31 cellular contexts compared by ENCODE assay signal in genomic region chr10:44851413-44851812, GRCh38. TPM values are rescaled to one million over a fixed set of nuclear protein-coding genes. Genes with fewer than 3 reads are reported as not detected.
"Had no signal": no experiment of that assay in that cellular context is flagged by ENCODE, and none has a peak within 500 bp of the region (broad histone marks: within the 10 kb centered on the region; RNA-seq: fewer than 3 reads in every experiment).

No MANE protein-coding gene starts in this region.

- H3K4me3 ChIP-seq: left ventricle myocardium inferior, lung, mucosa of descending colon, right atrium auricular region, right lobe of liver, smooth muscle cell, suprapubic skin, thoracic aorta, tibial artery, uterus had no signal

- H3K27ac ChIP-seq: left ventricle myocardium inferior, neutrophil, right atrium auricular region, right lobe of liver, suprapubic skin, thoracic aorta, tibial artery, uterus had no signal

- DNase-seq: hypothalamus; immature natural killer cell; left ventricle myocardium inferior; midbrain; mucosa of descending colon; naive thymus-derived CD4-positive, alpha-beta T cell; occipital lobe; stimulated activated CD4-positive, alpha-beta T cell treated with anti-CD3 and anti-CD28 coated beads, Interleukin-4, amount 100 ng/mL, for 24 hours; stimulated activated naive CD4-positive, alpha-beta T cell; tibial artery; trophoblast cell; uterus had no signal

- H3K9me3 ChIP-seq: mucosa of descending colon, neutrophil, right atrium auricular region, right lobe of liver, suprapubic skin, tibial artery, uterus had no signal

- H3K27me3 Mint-ChIP-seq: stimulated activated naive CD8-positive, alpha-beta T cell treated with anti-CD3 and anti-CD28 coated beads, Interleukin-15, Interleukin-2, amounts not matched to agents 100 ng/mL and 50 ng/mL, for 24 hours had no signal

- H3K27ac Mint-ChIP-seq: immature natural killer cell; memory B cell; natural killer cell treated with Interleukin-12 subunit alpha and Interleukin-12 subunit beta and Interleukin-15 and Interleukin-18, amount 100 ng/mL, for 72 hours; progenitor cell of endocrine pancreas; stimulated activated effector memory CD8-positive, alpha-beta T cell treated with anti-CD3 and anti-CD28 coated beads, Interleukin-12 subunit alpha, Interleukin-12 subunit beta, amount 100 ng/mL, for 72 hours; stimulated activated naive CD8-positive, alpha-beta T cell treated with anti-CD3 and anti-CD28 coated beads, Interleukin-15, Interleukin-2, amounts not matched to agents 100 ng/mL and 50 ng/mL, for 24 hours had no signal

- H3K36me3 Mint-ChIP-seq: immature natural killer cell; memory B cell; naive thymus-derived CD4-positive, alpha-beta T cell; natural killer cell treated with Interleukin-12 subunit alpha and Interleukin-12 subunit beta and Interleukin-15 and Interleukin-18, amount 100 ng/mL, for 72 hours; stimulated activated effector memory CD8-positive, alpha-beta T cell treated with anti-CD3 and anti-CD28 coated beads, Interleukin-12 subunit alpha, Interleukin-12 subunit beta, amount 100 ng/mL, for 72 hours had no signal

- H3K36me3 ChIP-seq: left ventricle myocardium inferior, neutrophil, right atrium auricular region, right lobe of liver, suprapubic skin, thoracic aorta, tibial artery, uterus had no signal

- H3K4me1 Mint-ChIP-seq: immature natural killer cell; memory B cell; naive thymus-derived CD4-positive, alpha-beta T cell; stimulated activated effector memory CD8-positive, alpha-beta T cell treated with anti-CD3 and anti-CD28 coated beads, Interleukin-12 subunit alpha, Interleukin-12 subunit beta, amount 100 ng/mL, for 72 hours had no signal

- H3K4me1 ChIP-seq: left ventricle myocardium inferior, right atrium auricular region, right lobe of liver, suprapubic skin, tibial artery, uterus had no signal

- H3K9me3 Mint-ChIP-seq: immature natural killer cell; natural killer cell treated with Interleukin-12 subunit alpha and Interleukin-12 subunit beta and Interleukin-15 and Interleukin-18, amount 100 ng/mL, for 72 hours; stimulated activated effector memory CD8-positive, alpha-beta T cell treated with anti-CD3 and anti-CD28 coated beads, Interleukin-12 subunit alpha, Interleukin-12 subunit beta, amount 100 ng/mL, for 72 hours; stimulated activated naive CD8-positive, alpha-beta T cell treated with anti-CD3 and anti-CD28 coated beads, Interleukin-15, Interleukin-2, amounts not matched to agents 100 ng/mL and 50 ng/mL, for 24 hours had no signal

- H3K4me3 Mint-ChIP-seq: immature natural killer cell; memory B cell; naive thymus-derived CD4-positive, alpha-beta T cell; natural killer cell treated with Interleukin-12 subunit alpha and Interleukin-12 subunit beta and Interleukin-15 and Interleukin-18, amount 100 ng/mL, for 72 hours; stimulated activated effector memory CD8-positive, alpha-beta T cell treated with anti-CD3 and anti-CD28 coated beads, Interleukin-12 subunit alpha, Interleukin-12 subunit beta, amount 100 ng/mL, for 72 hours; stimulated activated naive CD8-positive, alpha-beta T cell treated with anti-CD3 and anti-CD28 coated beads, Interleukin-15, Interleukin-2, amounts not matched to agents 100 ng/mL and 50 ng/mL, for 24 hours had no signal

RNA-seq across cellular contexts. Expression of gene TMEM72, which starts 59.7 kb away (rescaled TPM):
- total RNA-seq: kidney epithelial cell; left ventricle myocardium inferior; lower leg skin; mesenteric fat pad; naive thymus-derived CD4-positive, alpha-beta T cell; natural killer cell treated with Interleukin-12 subunit alpha and Interleukin-12 subunit beta and Interleukin-15 and Interleukin-18, amount 100 ng/mL, for 72 hours; osteocyte; pulmonary artery endothelial cell; right lobe of liver; smooth muscle cell; subcutaneous adipose tissue; suprapubic skin; thoracic aorta; ureter had no signal
